9 cellular contexts compared by ENCODE assay signal in genomic region chr15:41443275-41443674, GRCh38.
"Had no signal": no experiment of that assay in that cellular context is flagged by ENCODE, and none has a peak within 500 bp of the region (broad histone marks: within the 10 kb centered on the region; RNA-seq: fewer than 3 reads in every experiment).

No MANE protein-coding gene starts in this region.

- DNase-seq: activated CD8-positive, alpha-beta memory T cell treated with anti-CD3 and anti-CD28 coated beads for 24 hours; activated T-cell treated with anti-CD3 and anti-CD28 coated beads for 4 hours; islet precursor cell; SHP77; stimulated activated CD4-positive, alpha-beta T cell treated with anti-CD3 and anti-CD28 coated beads, Interleukin-12 subunit alpha, Interleukin-12 subunit beta, amount 100 ng/mL, for 4 hours; stimulated activated CD4-positive, alpha-beta T cell treated with anti-CD3 and anti-CD28 coated beads, Interleukin-2, amount 100 ng/mL, for 24 hours; thyroid gland had no signal

- H3K4me3 ChIP-seq: esophagus muscularis mucosa, thyroid gland had no signal

- H3K27ac ChIP-seq: esophagus muscularis mucosa, neutrophil, thyroid gland had no signal
